20 cellular contexts compared by ENCODE assay signal in genomic region chrX:6005856-6006255, GRCh38.
"Had no signal": no experiment of that assay in that cellular context is flagged by ENCODE, and none has a peak within 500 bp of the region (broad histone marks: within the 10 kb centered on the region; RNA-seq: fewer than 3 reads in every experiment).

No MANE protein-coding gene starts in this region.

- H3K36me3 ChIP-seq: esophagus muscularis mucosa, gastroesophageal sphincter, heart right ventricle, left lung, lower lobe of right lung had no signal

- H3K9me3 ChIP-seq: esophagus muscularis mucosa, gastroesophageal sphincter, left lung, lower lobe of right lung, mucosa of descending colon had no signal

- H3K27me3 Mint-ChIP-seq: naive B cell; naive thymus-derived CD8-positive, alpha-beta T cell had no signal

- H3K27me3 ChIP-seq: esophagus muscularis mucosa, foreskin keratinocyte, gastroesophageal sphincter, heart right ventricle, left lung had no signal

- H3K27ac ChIP-seq: coronary artery, dorsolateral prefrontal cortex, esophagus muscularis mucosa, foreskin keratinocyte, gastroesophageal sphincter, heart right ventricle, left lung, lower lobe of right lung had no signal

- H3K4me1 ChIP-seq: esophagus muscularis mucosa, foreskin keratinocyte, gastroesophageal sphincter, heart right ventricle, left lung, lower lobe of right lung had no signal

- H3K4me3 Mint-ChIP-seq: mesothelial cell of epicardium; naive B cell; naive thymus-derived CD8-positive, alpha-beta T cell had no signal

- H3K4me3 ChIP-seq: coronary artery, dorsolateral prefrontal cortex, esophagus muscularis mucosa, gastroesophageal sphincter, heart right ventricle, left lung, lower lobe of right lung, mucosa of descending colon had no signal

- DNase-seq: dermis blood vessel endothelial cell; dorsolateral prefrontal cortex; effector CD4-positive, alpha-beta T cell; effector memory CD4-positive, alpha-beta T cell; foreskin keratinocyte; head of caudate nucleus; heart right ventricle; hippocampal formation; left cardiac atrium; left lung; left ventricle myocardium superior; lower lobe of right lung; mesenchymal stem cell; mucosa of descending colon; naive B cell; naive thymus-derived CD8-positive, alpha-beta T cell had no signal

- H3K27ac Mint-ChIP-seq: mesothelial cell of epicardium; naive B cell; naive thymus-derived CD8-positive, alpha-beta T cell had no signal

- H3K4me1 Mint-ChIP-seq: naive B cell; naive thymus-derived CD8-positive, alpha-beta T cell had no signal

- H3K36me3 Mint-ChIP-seq: mesothelial cell of epicardium; naive B cell; naive thymus-derived CD8-positive, alpha-beta T cell had no signal
